ENCODE assay signal across 32 cellular contexts in genomic region chr13:46158983-46159382, GRCh38. TPM values are rescaled to one million over a fixed set of nuclear protein-coding genes. Genes with fewer than 3 reads are reported as not detected.
DNase-seq lines count a peak whose midpoint lies in the region; ATAC-seq, FAIRE-seq and TF ChIP-seq lines count a peak whose summit lies in the region.
"Had no signal": no experiment of that assay in that cellular context is flagged by ENCODE, and none has a peak within 500 bp of the region (broad histone marks: within the 10 kb centered on the region; RNA-seq: fewer than 3 reads in every experiment).

No MANE protein-coding gene starts in this region.

- FAIRE-seq in GM12891 (lab: Jason Lieb, UNC) (peak; percentile 72), pancreas (lab: Jason Lieb, UNC) (no peak)
- FAIRE-seq: frontal cortex, TTC549 had no signal

- H3K9me3 ChIP-seq in pancreas: no peaks in the 10 kb centered on the region
- H3K9me3 ChIP-seq: ascending aorta, lower lobe of right lung, uterus had no signal

- ATAC-seq in activated CD4-positive, CD25-positive, alpha-beta regulatory T cell treated with anti-CD3 and anti-CD28 coated beads, Interleukin-2, amount 50 U/mL, for 24 hours: peak; percentile 36 to 38
- no peak for ATAC-seq in natural killer cell
- ATAC-seq in pancreas: no peak
- ATAC-seq in HG02763 (IDR thresholded peaks at IDR 0.05; ENCODE audit: unreplicated experiment): no peak
- ATAC-seq: lower lobe of right lung, SK-N-SH treated with all-trans-retinoic acid at 6 μM for 48 hours had no signal

- WGBS in pancreas, 2 donors: 79 to 81% methylated on average over 2 of the region's 2 CpGs

- H3K9me3 Mint-ChIP-seq in activated T-helper 2 cell treated with anti-CD3 and anti-CD28 coated beads, Interferon-gamma antibody, Interleukin-2, Interleukin-4, amounts not matched to agents 10 μg/mL and 5 μg/mL and 100 μg/mL, durations not matched to agents 14 hours and 24 hours and 36 hours: no peaks in the 10 kb centered on the region
- H3K9me3 Mint-ChIP-seq in natural killer cell: no peaks in the 10 kb centered on the region

- 0 out of 2 replicates have a peak, but pooled peaks have one; percentile 2 for TF ChIP-seq POLR2A in GM12891 (IDR thresholded peaks at IDR 0.05; ENCODE audit: low read depth, low read length)

- TF ChIP-seq CTCF in natural killer cell (IDR thresholded peaks at IDR 0.05) (no peak), pancreas (IDR thresholded peaks at IDR 0.05) (no peak)

- H3K4me1 ChIP-seq in pancreas: peaks cover 1 to 10% (median 7%) of the 10 kb centered on the region in 3 donors
- H3K4me1 ChIP-seq: ascending aorta, lower lobe of right lung, uterus had no signal

- peaks cover 48% of the 10 kb centered on the region for H3K4me1 Mint-ChIP-seq in activated T-helper 2 cell treated with anti-CD3 and anti-CD28 coated beads, Interferon-gamma antibody, Interleukin-2, Interleukin-4, amounts not matched to agents 10 μg/mL and 5 μg/mL and 100 μg/mL, durations not matched to agents 14 hours and 24 hours and 36 hours (ENCODE audit: low read depth)
- H3K4me1 Mint-ChIP-seq in natural killer cell: peaks cover 52 to 59% of the 10 kb centered on the region in 2 donors

- intact Hi-C loops in activated T-helper 2 cell treated with anti-CD3 and anti-CD28 coated beads, Interferon-gamma antibody, Interleukin-2, Interleukin-4, amounts not matched to agents 10 μg/mL and 5 μg/mL and 100 μg/mL, durations not matched to agents 14 hours and 24 hours and 36 hours (cut with micrococcal nuclease): no loop called here
- intact Hi-C loops in natural killer cell (cut with micrococcal nuclease): no loop called here
- intact Hi-C loops in pancreas (cut with DNase I): loop anchor here in 1 of 3 donors (10.0 kb wide), 1 partner anchor 354 kb away; no protein-coding TSS in a partner anchor

- H3K27me3 ChIP-seq in pancreas: no peaks in the 10 kb centered on the region
- H3K27me3 ChIP-seq: ascending aorta, uterus had no signal

- peaks cover 83% of the 10 kb centered on the region for H3K36me3 Mint-ChIP-seq in activated T-helper 2 cell treated with anti-CD3 and anti-CD28 coated beads, Interferon-gamma antibody, Interleukin-2, Interleukin-4, amounts not matched to agents 10 μg/mL and 5 μg/mL and 100 μg/mL, durations not matched to agents 14 hours and 24 hours and 36 hours (ENCODE audit: low read depth)
- peaks cover 21% of the 10 kb centered on the region for H3K36me3 Mint-ChIP-seq in natural killer cell

- no peak overlapping the region for H3K27ac ChIP-seq in pancreas
- H3K27ac ChIP-seq: ascending aorta, GM23248, lower lobe of right lung, RWPE1, uterus had no signal

- no peak overlapping the region for H3K4me3 ChIP-seq in pancreas
- H3K4me3 ChIP-seq: ascending aorta, GM23248, lower lobe of right lung, uterus had no signal

- peak overlapping the region; percentile 67 for H3K4me3 Mint-ChIP-seq in activated T-helper 2 cell treated with anti-CD3 and anti-CD28 coated beads, Interferon-gamma antibody, Interleukin-2, Interleukin-4, amounts not matched to agents 10 μg/mL and 5 μg/mL and 100 μg/mL, durations not matched to agents 14 hours and 24 hours and 36 hours (ENCODE audit: low read depth)
- H3K4me3 Mint-ChIP-seq in natural killer cell: peak overlapping the region; percentile 0

- no peaks in the 10 kb centered on the region for H3K36me3 ChIP-seq in pancreas
- H3K36me3 ChIP-seq: ascending aorta, uterus had no signal

- no peak for DNase-seq in activated CD4-positive, CD25-positive, alpha-beta regulatory T cell (lab: John Stamatoyannopoulos, UW)
- no peak for DNase-seq in GM12891 (ENCODE audit: insufficient read length, low spot score)
- no peak for DNase-seq in activated T-helper 2 cell treated with anti-CD3 and anti-CD28 coated beads, Interferon-gamma antibody, Interleukin-2, Interleukin-4, amounts not matched to agents 10 μg/mL and 5 μg/mL and 100 μg/mL, durations not matched to agents 14 hours and 24 hours and 36 hours (ENCODE audit: low spot score)
- DNase-seq in natural killer cell: no peak
- no peak for DNase-seq in pancreas
- DNase-seq in NCI-H2081 (lab: John Stamatoyannopoulos, UW): no peak
- DNase-seq: activated effector memory CD4-positive, alpha-beta T cell treated with Interleukin-2 at 50 U/mL for 16 hours; cerebellar nuclear complex; GM23248; hippocampal formation; IMR-90; islet precursor cell; lower lobe of right lung; NCI-H1417; NCI-H510A treated with DMSO at 0.1 percent for 48 hours; occipital lobe; retina; stimulated activated CD4-positive, alpha-beta T cell treated with anti-CD3 and anti-CD28 coated beads, Interleukin-4, amount 100 ng/mL, for 4 hours; substantia nigra; uterus had no signal

- peak overlapping the region; percentile 92 for H3K27ac Mint-ChIP-seq in activated T-helper 2 cell treated with anti-CD3 and anti-CD28 coated beads, Interferon-gamma antibody, Interleukin-2, Interleukin-4, amounts not matched to agents 10 μg/mL and 5 μg/mL and 100 μg/mL, durations not matched to agents 14 hours and 24 hours and 36 hours
- peak overlapping the region; percentile 88 to 96 for H3K27ac Mint-ChIP-seq in natural killer cell

- no peaks in the 10 kb centered on the region for H3K27me3 Mint-ChIP-seq in activated T-helper 2 cell treated with anti-CD3 and anti-CD28 coated beads, Interferon-gamma antibody, Interleukin-2, Interleukin-4, amounts not matched to agents 10 μg/mL and 5 μg/mL and 100 μg/mL, durations not matched to agents 14 hours and 24 hours and 36 hours (ENCODE audit: low read depth)
- no peaks in the 10 kb centered on the region for H3K27me3 Mint-ChIP-seq in natural killer cell (ENCODE audit: low read depth in 2 of 2)

TF ChIP-seq in GM12891, 5 proteins besides CTCF, POLR2A, EP300 and RAD21:
- no peak for TF ChIP-seq POLR2AphosphoS5 (IDR thresholded peaks at IDR 0.05; ENCODE audit: low read depth, low read length)
- TF ChIP-seq TAF1 (IDR thresholded peaks at IDR 0.05; ENCODE audit: low read depth, low read length): no peak
- TF ChIP-seq PAX5 (IDR thresholded peaks at IDR 0.05; ENCODE audit: insufficient read depth, low read length, severe bottlenecking): no peak
- no peak for TF ChIP-seq SPI1 (IDR thresholded peaks at IDR 0.05; ENCODE audit: low read depth, low read length)
- TF ChIP-seq POU2F2 (IDR thresholded peaks at IDR 0.05; ENCODE audit: low read depth, low read length): no peak

RNA-seq across cellular contexts. Expression of gene LCP1, which starts 23.0 kb away (rescaled TPM):
- polyA plus RNA-seq in GM12891 (2012; ENCODE audit: low read depth, missing spikeins): 1,208 TPM
- total RNA-seq in activated T-helper 2 cell treated with anti-CD3 and anti-CD28 coated beads, Interferon-gamma antibody, Interleukin-2, Interleukin-4, amounts not matched to agents 10 μg/mL and 5 μg/mL and 100 μg/mL, durations not matched to agents 14 hours and 24 hours and 36 hours: 738 and 741 TPM in 2 replicates
- total RNA-seq in natural killer cell: 1,000 to 10,000 TPM; 1,088 to 1,116 (median 1,113) TPM
- 10 to 100 TPM in 3 of 6 donors, 1 to 10 TPM in 3; 2.0 to 38.3 (median 11.1) TPM for total RNA-seq in pancreas
- polyA plus RNA-seq in pancreas: 1 to 10 TPM; 3.5 to 3.7 TPM
- total RNA-seq: G401, GM23248, IMR-90 had no signal
- polyA plus RNA-seq: IMR-90 had no signal

RNA-seq across cellular contexts. Expression of gene LRRC63, which starts 52.7 kb away (rescaled TPM):
- polyA plus RNA-seq in GM12891 (2012; ENCODE audit: low read depth, missing spikeins): 0.24 TPM
- total RNA-seq in activated T-helper 2 cell treated with anti-CD3 and anti-CD28 coated beads, Interferon-gamma antibody, Interleukin-2, Interleukin-4, amounts not matched to agents 10 μg/mL and 5 μg/mL and 100 μg/mL, durations not matched to agents 14 hours and 24 hours and 36 hours: 0.52 and 0.71 TPM in 2 replicates
- total RNA-seq in natural killer cell: under 1 TPM; 0.32 to 0.95 (median 0.40) TPM
- total RNA-seq in pancreas: under 1 TPM in 2 of 6 donors, not detected in 4; 0.14 to 0.19 TPM
- not detected for polyA plus RNA-seq in pancreas
- total RNA-seq: ascending aorta, G401, GM23248, IMR-90, M059J had no signal
- polyA plus RNA-seq: BJ, GM23248, IMR-90 had no signal

RNA-seq across cellular contexts. Expression of gene CPB2, which starts 54.1 kb away (rescaled TPM):
- 0.09 TPM for polyA plus RNA-seq in GM12891 (2012; ENCODE audit: low read depth, missing spikeins)
- total RNA-seq in activated T-helper 2 cell treated with anti-CD3 and anti-CD28 coated beads, Interferon-gamma antibody, Interleukin-2, Interleukin-4, amounts not matched to agents 10 μg/mL and 5 μg/mL and 100 μg/mL, durations not matched to agents 14 hours and 24 hours and 36 hours: not detected in 2 replicates
- total RNA-seq in natural killer cell: not detected
- total RNA-seq in pancreas: under 1 TPM in 5 of 6 donors, not detected in 1; 0.08 to 0.79 (median 0.58) TPM
- polyA plus RNA-seq in pancreas: under 1 TPM; 0.53 to 0.94 TPM
- total RNA-seq: A172, ascending aorta, frontal cortex, G401, GM23248, IMR-90, M059J, occipital lobe had no signal
- polyA plus RNA-seq: BJ, esophagus, IMR-90 had no signal

Comparison
In these comparisons a context has a peak if more than half of its experiments do, and no peak if none do; other contexts are left out.
1. ATAC-seq: peak in activated CD4-positive, CD25-positive, alpha-beta regulatory T cell treated with anti-CD3 and anti-CD28 coated beads, Interleukin-2, amount 50 U/mL, for 24 hours (2 of 2); none in natural killer cell (0 of 3), pancreas (0 of 4) and HG02763 (single experiment).
2. RNA of gene LCP1, which starts 23.0 kb away (total RNA-seq): 1,088 to 1,116 TPM in natural killer cell and 738 to 741 TPM in activated T-helper 2 cell treated with anti-CD3 and anti-CD28 coated beads, Interferon-gamma antibody, Interleukin-2, Interleukin-4, amounts not matched to agents 10 μg/mL and 5 μg/mL and 100 μg/mL, durations not matched to agents 14 hours and 24 hours and 36 hours; 2.0 to 38.3 TPM in pancreas; every median in the first group is over 10 times any median in the second.